1 cellular context compared by ENCODE assay signal in genomic region chr22:31105282-31105929, GRCh38.
TF ChIP-seq lines count a peak whose summit lies in the region.

No MANE protein-coding gene starts in this region.

TF ChIP-seq in H1, 55 proteins besides CTCF, POLR2A, EP300 and RAD21:
- no peak for TF ChIP-seq KDM1A (IDR thresholded peaks at IDR 0.05; ENCODE audit: borderline replicate concordance, low read length)
